8 cellular contexts compared by ENCODE assay signal in the genomic region with DNA sequence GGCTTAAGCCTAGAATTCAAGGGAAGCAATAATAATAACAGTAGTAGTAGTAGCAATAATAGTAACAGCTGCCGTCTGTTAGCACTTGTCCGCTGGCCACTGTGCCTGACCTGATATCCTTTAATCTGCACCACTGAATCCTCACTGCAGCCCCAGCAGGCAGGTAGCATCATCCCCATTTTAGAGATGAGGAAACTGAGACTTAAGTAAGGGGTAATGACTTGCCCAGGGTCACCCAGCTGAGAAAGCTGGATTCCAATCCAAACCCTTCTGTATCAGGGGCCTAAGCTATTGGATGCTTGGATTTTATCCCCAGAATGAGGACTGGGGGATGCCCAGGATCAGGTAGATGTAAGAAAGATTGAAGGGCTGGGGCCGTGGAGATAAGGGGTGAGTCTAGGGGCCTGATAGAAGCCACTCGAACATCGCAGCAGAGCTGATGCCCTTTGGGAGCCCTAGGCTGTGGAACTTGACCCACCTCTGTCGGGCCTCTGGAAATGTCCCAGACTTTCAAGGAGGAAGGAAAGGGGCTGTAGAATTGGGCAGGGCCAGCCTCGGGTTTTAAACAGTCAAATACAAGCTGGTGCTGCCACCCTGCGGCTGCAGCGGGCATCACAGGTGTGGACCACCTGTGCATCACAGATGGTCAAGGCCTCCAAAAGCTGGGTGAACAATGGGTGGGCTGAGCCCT.
DNase-seq lines count a peak whose midpoint lies in the region; ATAC-seq, FAIRE-seq and TF ChIP-seq lines count a peak whose summit lies in the region.

No MANE protein-coding gene starts in this region.

- no peak overlapping the region for H3K27ac ChIP-seq in A549
- no peak overlapping the region for H3K27ac ChIP-seq in effector memory CD4-positive, alpha-beta T cell (ENCODE audit: insufficient read depth, low read length, poor library complexity, severe bottlenecking)

- POLR2A ChIA-PET in A549 (lab: Yijun Ruan, JAX), result no interaction called here
- POLR2A ChIA-PET in activated CD8-positive, alpha-beta T cell treated with anti-CD3 and anti-CD28 coated beads for 36 hours (lab: Charles Lee), result interaction anchor here (0.8 to 1.2 kb wide), 2 partner anchors 196 to 226 kb away, joined by 3 to 4 read pairs; no protein-coding TSS in a partner anchor

- no peaks in the 10 kb centered on the region for H3K36me3 Mint-ChIP-seq in activated CD8-positive, alpha-beta T cell treated with anti-CD3 and anti-CD28 coated beads for 36 hours (ENCODE audit: low read depth)
- H3K36me3 Mint-ChIP-seq in mesothelial cell of epicardium, result no peaks in the 10 kb centered on the region

- H3K9me3 Mint-ChIP-seq in activated CD8-positive, alpha-beta T cell treated with anti-CD3 and anti-CD28 coated beads for 36 hours, result no peaks in the 10 kb centered on the region
- no peaks in the 10 kb centered on the region for H3K9me3 Mint-ChIP-seq in mesothelial cell of epicardium

- no peak for FAIRE-seq in A549 (lab: Jason Lieb, UNC)

- H3K4me3 Mint-ChIP-seq in activated CD8-positive, alpha-beta T cell treated with anti-CD3 and anti-CD28 coated beads for 36 hours, result no peak overlapping the region
- no peak overlapping the region for H3K4me3 Mint-ChIP-seq in mesothelial cell of epicardium

- DNase-seq in A549 (ENCODE audit: low read depth in 1 of 2, low spot score in 1 of 2), result peak; percentile 68 to 76
- DNase-seq in GM13977 (ENCODE audit: low spot score), result peak; percentile 83
- DNase-seq in NCI-H526 (lab: John Stamatoyannopoulos, UW), result peak; percentile 37 to 80
- peak; percentile 84 for DNase-seq in activated CD8-positive, alpha-beta T cell treated with anti-CD3 and anti-CD28 coated beads for 36 hours
- peak; percentile 25 to 43 (median 25) for DNase-seq in effector memory CD4-positive, alpha-beta T cell
- DNase-seq in mesothelial cell of epicardium (ENCODE audit: low spot score in 2 of 2, unreplicated experiment in 2 of 2), result peak; percentile 47 to 86
- peak; percentile 33 to 44 for DNase-seq in stimulated activated CD8-positive, alpha-beta memory T cell treated with anti-CD3 and anti-CD28 coated beads, Interleukin-7, amount 100 ng/mL, for 4 hours (ENCODE audit: low read depth in 2 of 2)

- TF ChIP-seq RAD21 in A549 (conservative IDR thresholded peaks at IDR 0.05 in 1 of 2, IDR thresholded peaks at IDR 0.05 in 1 of 2), result peak; percentile 93 to 94

- no peak overlapping the region for H3K4me2 ChIP-seq in A549

- no peaks in the 10 kb centered on the region for H3K4me1 ChIP-seq in A549
- no peaks in the 10 kb centered on the region for H3K4me1 ChIP-seq in effector memory CD4-positive, alpha-beta T cell (ENCODE audit: control insufficient read depth, insufficient read depth, low read length, poor library complexity, severe bottlenecking)

- CTCF ChIA-PET in A549 (lab: Yijun Ruan, JAX), result interaction anchor here (0.5 to 6.3 kb wide), 91 partner anchors 10 to 686 kb away, joined by 3 to 142 read pairs (median 5); a partner anchor contains a TSS
- CTCF ChIA-PET in activated CD8-positive, alpha-beta T cell treated with anti-CD3 and anti-CD28 coated beads for 36 hours (lab: Charles Lee), result interaction anchor here (0.6 to 6.2 kb wide), 58 partner anchors 10 to 485 kb away, joined by 3 to 62 read pairs (median 4); a partner anchor contains a TSS

- intact Hi-C loops in activated CD8-positive, alpha-beta T cell treated with anti-CD3 and anti-CD28 coated beads for 36 hours (cut with micrococcal nuclease), result loop anchor here (5.0 to 10.0 kb wide), 2 partner anchors 164 to 237 kb away; no protein-coding TSS in a partner anchor

- peaks cover 3% of the 10 kb centered on the region for H3K4me1 Mint-ChIP-seq in activated CD8-positive, alpha-beta T cell treated with anti-CD3 and anti-CD28 coated beads for 36 hours (ENCODE audit: low read depth)
- H3K4me1 Mint-ChIP-seq in mesothelial cell of epicardium, result no peaks in the 10 kb centered on the region

- no peaks in the 10 kb centered on the region for H3K36me3 ChIP-seq in effector memory CD4-positive, alpha-beta T cell (ENCODE audit: control insufficient read depth, insufficient read depth, low read length)

- TF ChIP-seq EP300 in A549 (IDR thresholded peaks at IDR 0.05), result no peak

- TF ChIP-seq CTCF in A549 (IDR thresholded peaks at IDR 0.05) (peak; percentile 88), GM13977 (IDR thresholded peaks at IDR 0.05; ENCODE audit: extremely low read depth, insufficient read depth, missing control alignments) (peak; percentile 98), mesothelial cell of epicardium (IDR thresholded peaks at IDR 0.05; ENCODE audit: unreplicated experiment) (peak; percentile 92)
- TF ChIP-seq CTCF in activated CD8-positive, alpha-beta T cell treated with anti-CD3 and anti-CD28 coated beads for 36 hours (IDR thresholded peaks at IDR 0.05), result peak; percentile 83

- 15% methylated on average over 9 of the region's 9 CpGs for WGBS in A549 (ENCODE audit: missing lambda C conversion rate)

- no peak for TF ChIP-seq POLR2A in A549 (IDR thresholded peaks at IDR 0.05; ENCODE audit: low read length)

- no peaks in the 10 kb centered on the region for H3K9me3 ChIP-seq in A549
- H3K9me3 ChIP-seq in effector memory CD4-positive, alpha-beta T cell (ENCODE audit: control insufficient read depth, low read length), result no peaks in the 10 kb centered on the region

- H3K27me3 ChIP-seq in effector memory CD4-positive, alpha-beta T cell (replicated peaks; ENCODE audit: control insufficient read depth, insufficient read depth, low read length, poor library complexity, severe bottlenecking), result no peaks in the 10 kb centered on the region

- peak; percentile 67 to 81 for ATAC-seq in A549
- ATAC-seq in activated CD8-positive, alpha-beta T cell treated with anti-CD3 and anti-CD28 coated beads for 36 hours, result peak; percentile 70
- ATAC-seq in HG02571 (IDR thresholded peaks at IDR 0.05; ENCODE audit: unreplicated experiment), result no peak

- no peak overlapping the region for H3K4me3 ChIP-seq in A549
- H3K4me3 ChIP-seq in effector memory CD4-positive, alpha-beta T cell (ENCODE audit: insufficient read depth, low read depth, low read length, poor library complexity, severe bottlenecking), result no peak overlapping the region

- peaks cover 6% of the 10 kb centered on the region for H3K27me3 Mint-ChIP-seq in activated CD8-positive, alpha-beta T cell treated with anti-CD3 and anti-CD28 coated beads for 36 hours
- H3K27me3 Mint-ChIP-seq in mesothelial cell of epicardium (ENCODE audit: low read depth), result peaks cover 21% of the 10 kb centered on the region

- no peak overlapping the region for H3K27ac Mint-ChIP-seq in activated CD8-positive, alpha-beta T cell treated with anti-CD3 and anti-CD28 coated beads for 36 hours
- no peak overlapping the region for H3K27ac Mint-ChIP-seq in mesothelial cell of epicardium

- in situ Hi-C loops in GM13977 (cut with MboI; ENCODE audit: low pct_unique_long_range_greater_than_20kb, low sequenced_read_pairs, unreplicated experiment), result loop anchor here (25.0 kb wide), 1 partner anchor 227 kb away; no protein-coding TSS in a partner anchor

TF ChIP-seq in A549, 52 proteins besides CTCF, POLR2A, EP300 and RAD21:
- TF ChIP-seq KDM1A (IDR thresholded peaks at IDR 0.05; ENCODE audit: low read depth) (peak; percentile 58; the same call in 1 of the 2 replicates), SMC3 (IDR thresholded peaks at IDR 0.05) (peak; percentile 78), BHLHE40 (IDR thresholded peaks at IDR 0.05; ENCODE audit: low read depth, low read length) (no peak)
TF ChIP-seq in A549: peak in this region for 2.

Comparison
In these comparisons a context has a peak if more than half of its experiments do, and no peak if none do; other contexts are left out.
1. DNase-seq: peak in every context shown above with its lines; median percentile 84 in activated CD8-positive, alpha-beta T cell treated with anti-CD3 and anti-CD28 coated beads for 36 hours; 83 in GM13977; 72 in A549; 66 in mesothelial cell of epicardium; 58 in NCI-H526; 38 in stimulated activated CD8-positive, alpha-beta memory T cell treated with anti-CD3 and anti-CD28 coated beads, Interleukin-7, amount 100 ng/mL, for 4 hours; 25 in effector memory CD4-positive, alpha-beta T cell.